ENCODE assay signal across 1 cellular context in genomic region chrX:13649823-13650222, GRCh38.
TF ChIP-seq lines count a peak whose summit lies in the region.

No MANE protein-coding gene starts in this region.

TF ChIP-seq in HEK293, 187 proteins besides CTCF, POLR2A, EP300 and RAD21 (continued from another document):
- no peak for TF ChIP-seq PRDM10 (tag by site-specific recombination; IDR thresholded peaks at IDR 0.05)
